Comparison of ENCODE assay signal across 15 cellular contexts in genomic region chr19:3656073-3656746, GRCh38. TPM values are rescaled to one million over a fixed set of nuclear protein-coding genes. Genes with fewer than 3 reads are reported as not detected.
DNase-seq lines count a peak whose midpoint lies in the region; ATAC-seq and TF ChIP-seq lines count a peak whose summit lies in the region.
"Had no signal": no experiment of that assay in that cellular context is flagged by ENCODE, and none has a peak within 500 bp of the region (broad histone marks: within the 10 kb centered on the region; RNA-seq: fewer than 3 reads in every experiment).

No MANE protein-coding gene starts in this region.

- H3K27ac ChIP-seq in right cardiac atrium (ENCODE audit: low read length) = no peak overlapping the region
- H3K27ac ChIP-seq in SK-N-SH (ENCODE audit: low read depth in 2 of 2, low read length in 1 of 2) = peak overlapping the region in 1 of 2 experiments; percentile 83; a peak in 2 of 4 replicates
- H3K27ac ChIP-seq: coronary artery had no signal

- no peaks in the 10 kb centered on the region for H3K9me2 ChIP-seq in SK-N-SH

- no peak for TF ChIP-seq RAD21 in SK-N-SH (IDR thresholded peaks at IDR 0.05; ENCODE audit: low read length)

- WGBS in right cardiac atrium = 90% methylated on average over 36 of the region's 36 CpGs
- WGBS in SK-N-SH (ENCODE audit: low lambda C conversion rate) = 89% methylated on average over 16 of the region's 36 CpGs

- H3K36me3 ChIP-seq in SK-N-SH (replicated peaks in 1 of 2; ENCODE audit: control insufficient read depth in 1 of 2, insufficient read depth in 2 of 2, low read length in 1 of 2) = peaks cover 4 to 23% of the 10 kb centered on the region in 2 experiments

- H3K9ac ChIP-seq in SK-N-SH = peak overlapping the region; percentile 77; the same call in 1 of the 2 replicates

- ATAC-seq in right cardiac atrium = no peak
- no peak for ATAC-seq in left cardiac atrium
- ATAC-seq: activated CD8-positive, alpha-beta memory T cell treated with anti-CD3 and anti-CD28 coated beads, Interleukin-2, amount 10 ng/mL, durations not matched to agents 7 days and 5 days had no signal

- H3K4me1 ChIP-seq in right cardiac atrium (ENCODE audit: control insufficient read depth, insufficient read depth, low read length) = no peaks in the 10 kb centered on the region
- H3K4me1 ChIP-seq in SK-N-SH (ENCODE audit: control insufficient read depth in 1 of 2, insufficient read depth in 2 of 2, low read depth in 1 of 2, low read length in 1 of 2) = peaks cover 0 to 6% of the 10 kb centered on the region in 2 experiments; a peak in 1 of 4 replicates

- no peaks in the 10 kb centered on the region for H3K79me2 ChIP-seq in SK-N-SH (ENCODE audit: insufficient read depth)

- peak in 2 of 3 donors; percentile 44 to 59 for DNase-seq in right cardiac atrium
- no peak for DNase-seq in left cardiac atrium
- DNase-seq in SK-N-SH = no peak
- DNase-seq in fibroblast of villous mesenchyme (ENCODE audit: low read depth) = peak; percentile 55
- no peak for DNase-seq in GM10266 (ENCODE audit: extremely low spot score)
- DNase-seq in T-helper 1 cell = no peak
- no peak for DNase-seq in AG08396 (ENCODE audit: low spot score)
- DNase-seq in NCI-H526 (lab: John Stamatoyannopoulos, UW) = no peak
- DNase-seq: activated CD8-positive, alpha-beta memory T cell treated with anti-CD3 and anti-CD28 coated beads, Interleukin-2, amount 10 ng/mL, durations not matched to agents 7 days and 5 days; DND-41; kidney glomerular epithelial cell; NCI-H345; stimulated activated CD4-positive, alpha-beta T cell treated with anti-CD3 and anti-CD28 coated beads, Interleukin-12 subunit alpha, Interleukin-12 subunit beta, amount 100 ng/mL, for 4 hours; trophoblast cell had no signal

- H3K27me3 ChIP-seq in right cardiac atrium (ENCODE audit: control insufficient read depth, insufficient read depth) (no peaks in the 10 kb centered on the region), SK-N-SH (ENCODE audit: insufficient read depth) (no peaks in the 10 kb centered on the region)

- intact Hi-C loops in right cardiac atrium (cut with DNase I) (no loop called here), left cardiac atrium (cut with DNase I) (no loop called here)

- CTCF ChIA-PET in SK-N-SH (lab: Yijun Ruan, JAX) = interaction anchor here (1.0 to 1.5 kb wide), 6 partner anchors 9 to 351 kb away, joined by 3 to 6 read pairs (median 4); partner anchors contain the start of gene GIPC3

- no peaks in the 10 kb centered on the region for H3F3A ChIP-seq in SK-N-SH (replicated peaks; ENCODE audit: insufficient read depth)

- TF ChIP-seq EP300 in SK-N-SH (IDR thresholded peaks at IDR 0.05; ENCODE audit: borderline replicate concordance in 1 of 2, low read depth in 1 of 2, low read length in 1 of 2) = no peak

- H4K20me1 ChIP-seq in SK-N-SH (ENCODE audit: insufficient read depth) = no peaks in the 10 kb centered on the region

- no peaks in the 10 kb centered on the region for H3K9me3 ChIP-seq in right cardiac atrium (ENCODE audit: control insufficient read depth, low read length)
- no peaks in the 10 kb centered on the region for H3K9me3 ChIP-seq in SK-N-SH

- peak overlapping the region; percentile 56; the same call in 1 of the 2 replicates for H3K4me2 ChIP-seq in SK-N-SH

- H3K4me3 ChIP-seq in right cardiac atrium (ENCODE audit: low read length) = no peak overlapping the region
- no peak overlapping the region for H3K4me3 ChIP-seq in SK-N-SH (ENCODE audit: low read depth in 2 of 2, low read length in 1 of 2)
- no peak overlapping the region for H3K4me3 ChIP-seq in fibroblast of villous mesenchyme (ENCODE audit: low read depth, low read length)
- H3K4me3 ChIP-seq: coronary artery had no signal

- H2AFZ ChIP-seq in SK-N-SH (ENCODE audit: low read depth) = no peak overlapping the region

- POLR2A ChIA-PET in SK-N-SH (lab: Yijun Ruan, JAX) = interaction anchor here (0.6 kb wide), 1 partner anchor 106 kb away, joined by 3 read pairs; the partner anchor contains the start of gene MRPL54

- TF ChIP-seq CTCF in SK-N-SH (IDR thresholded peaks at IDR 0.05) (no peak), fibroblast of villous mesenchyme (IDR thresholded peaks at IDR 0.05; ENCODE audit: insufficient read depth, low read depth, low read length) (no peak), GM10266 (IDR thresholded peaks at IDR 0.05; ENCODE audit: control insufficient read depth, insufficient read depth, low read depth, missing control alignments) (no peak)

TF ChIP-seq in SK-N-SH, 30 proteins besides CTCF, POLR2A, EP300 and RAD21 (continues in another document):
- TF ChIP-seq EZH2phosphoT487 (IDR thresholded peaks at IDR 0.05; ENCODE audit: borderline replicate concordance, low read depth) = no peak
- TF ChIP-seq POLR2AphosphoS5 (IDR thresholded peaks at IDR 0.05; ENCODE audit: low read depth, low read length) = no peak
- no peak for TF ChIP-seq MAX (IDR thresholded peaks at IDR 0.05; ENCODE audit: low read depth)
- TF ChIP-seq RXRA (IDR thresholded peaks at IDR 0.05; ENCODE audit: borderline replicate concordance, low read depth) = no peak
- no peak for TF ChIP-seq TCF12 (IDR thresholded peaks at IDR 0.05)
- TF ChIP-seq PBX3 (IDR thresholded peaks at IDR 0.05) = no peak
- TF ChIP-seq TAF1 (IDR thresholded peaks at IDR 0.05; ENCODE audit: borderline replicate concordance, low read depth, low read length) = no peak
- TF ChIP-seq RCOR1 (IDR thresholded peaks at IDR 0.05; ENCODE audit: low read length) = no peak
- TF ChIP-seq FOXJ3 (CRISPR knock-in tag; IDR thresholded peaks at IDR 0.05) = no peak
- TF ChIP-seq ELF1 (IDR thresholded peaks at IDR 0.05) = no peak
- TF ChIP-seq REST (IDR thresholded peaks at IDR 0.05; ENCODE audit: low read depth, low read length) = no peak
- TF ChIP-seq SIN3A (IDR thresholded peaks at IDR 0.05; ENCODE audit: borderline replicate concordance, low read depth, low read length) = no peak

RNA-seq across cellular contexts. Expression of gene CACTIN, which starts 29.6 kb away (rescaled TPM):
- total RNA-seq in right cardiac atrium (10 to 100 TPM; 13.8 to 17.8 (median 14.4) TPM), left cardiac atrium (10 to 100 TPM; 12.5 to 12.9 TPM), fibroblast of villous mesenchyme (17.7 and 24.8 TPM in 2 replicates)
- polyA plus RNA-seq in right cardiac atrium (13.5 TPM), SK-N-SH (2012; rRNA removed) (27.8 and 36.4 TPM in 2 replicates)
- polyA plus RNA-seq in SK-N-SH (2012; cell fraction: cytosol; rRNA removed) = 11.9 and 22.7 TPM in 2 replicates
- polyA plus RNA-seq in SK-N-SH (2012; cell fraction: nucleus; rRNA removed) = 66.5 and 82.5 TPM in 2 replicates

RNA-seq across cellular contexts. Expression of gene PIP5K1C, which starts 44.1 kb away (rescaled TPM):
- total RNA-seq in right cardiac atrium (10 to 100 TPM; 38.8 to 48.3 (median 40.4) TPM), left cardiac atrium (10 to 100 TPM; 36.6 to 44.3 TPM), fibroblast of villous mesenchyme (40.6 and 46.2 TPM in 2 replicates)
- polyA plus RNA-seq in right cardiac atrium (31.4 TPM), SK-N-SH (2012; rRNA removed) (6.9 and 12.3 TPM in 2 replicates)
- polyA plus RNA-seq in SK-N-SH (2012; cell fraction: cytosol; rRNA removed) = 4.4 and 6.9 TPM in 2 replicates
- 12.2 and 15.0 TPM in 2 replicates for polyA plus RNA-seq in SK-N-SH (2012; cell fraction: nucleus; rRNA removed)

RNA-seq across cellular contexts. Expression of gene TBXA2R, which starts 49.5 kb away (rescaled TPM):
- total RNA-seq in right cardiac atrium (1 to 10 TPM; 1.3 to 2.2 (median 2.0) TPM), left cardiac atrium (1 to 10 TPM; 2.3 to 3.7 TPM), fibroblast of villous mesenchyme (4.3 and 4.8 TPM in 2 replicates)
- polyA plus RNA-seq in right cardiac atrium (1.8 TPM), SK-N-SH (2012; rRNA removed) (0.78 and 0.92 TPM in 2 replicates)
- polyA plus RNA-seq in SK-N-SH (2012; cell fraction: cytosol; rRNA removed) = 0.55 and 1.1 TPM in 2 replicates
- 0.91 and 1.2 TPM in 2 replicates for polyA plus RNA-seq in SK-N-SH (2012; cell fraction: nucleus; rRNA removed)

RNA-seq across cellular contexts. Expression of gene TJP3, which starts 52.0 kb away (rescaled TPM):
- not detected for total RNA-seq in right cardiac atrium
- 0.05 TPM for polyA plus RNA-seq in right cardiac atrium
- total RNA-seq in left cardiac atrium = under 1 TPM in 1 of 2 donors, not detected in 1; 0.32 TPM
- polyA plus RNA-seq in SK-N-SH (2012; rRNA removed) = 0.24 and 0.36 TPM in 2 replicates
- 0.18 and 0.28 TPM in 2 replicates for polyA plus RNA-seq in SK-N-SH (2012; cell fraction: cytosol; rRNA removed)
- 0.49 and 1.0 TPM in 2 replicates for polyA plus RNA-seq in SK-N-SH (2012; cell fraction: nucleus; rRNA removed)
- not detected in 2 replicates for total RNA-seq in fibroblast of villous mesenchyme

Comparison
In these comparisons a context has a peak if more than half of its experiments do, and no peak if none do; other contexts are left out.
1. DNase-seq: peak in right cardiac atrium (2 of 3) and fibroblast of villous mesenchyme (single experiment); none in left cardiac atrium (single experiment), SK-N-SH (single experiment), GM10266 (single experiment), T-helper 1 cell (0 of 5), AG08396 (single experiment) and NCI-H526 (0 of 2).